8 cellular contexts compared by ENCODE assay signal in the genomic region with DNA sequence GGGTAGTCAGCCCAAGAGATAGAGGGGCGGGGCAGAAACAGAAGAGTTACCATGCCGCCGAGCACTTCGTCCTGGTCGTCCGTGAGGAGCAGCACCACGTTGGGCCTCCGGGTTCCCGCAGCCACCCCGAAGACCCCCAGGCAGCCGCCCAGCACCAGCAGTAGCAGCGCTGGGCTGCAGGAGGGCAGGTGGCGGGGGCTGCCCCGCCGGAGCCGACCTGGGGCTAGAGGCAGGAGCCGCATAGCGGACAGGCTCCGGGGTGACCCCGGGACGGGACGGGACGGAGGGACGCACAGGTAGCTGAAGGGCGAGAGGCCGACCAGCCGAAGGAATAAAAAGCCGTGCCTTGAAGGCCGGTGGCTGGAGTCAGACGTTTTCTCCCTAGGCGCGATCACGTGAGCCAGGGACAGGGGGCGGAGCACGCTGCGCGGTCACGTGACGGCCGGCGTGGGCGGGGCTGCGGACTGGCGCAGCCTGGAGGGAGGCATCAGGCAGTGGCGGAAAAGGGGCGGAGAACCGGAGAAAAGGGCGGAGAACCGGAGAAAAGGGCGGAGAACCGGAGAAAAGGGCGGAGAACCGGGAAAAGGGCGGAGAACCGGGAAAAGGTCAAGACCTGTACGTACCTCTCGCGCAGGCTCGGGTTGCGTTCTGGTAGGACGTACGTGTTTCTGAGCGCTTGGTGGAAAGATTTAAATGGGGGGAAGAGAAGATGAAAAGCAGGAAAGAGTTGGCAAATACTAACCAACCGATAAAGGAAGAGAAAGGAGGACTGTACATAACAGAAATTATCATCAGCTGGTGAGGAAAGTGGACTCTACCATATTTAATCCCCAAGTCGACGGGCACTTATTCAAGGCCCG. TPM values are rescaled to one million over a fixed set of nuclear protein-coding genes. Genes with fewer than 3 reads are reported as not detected.
DNase-seq lines count a peak whose midpoint lies in the region; ATAC-seq, FAIRE-seq and TF ChIP-seq lines count a peak whose summit lies in the region.

A gene (minus strand): TSS at position 372 of the 860 bp plus-strand sequence. CDS start 130 bp downstream, at position 242.

- peaks cover under 1% of the 10 kb centered on the region for H3K36me3 Mint-ChIP-seq in IgD-negative memory B cell

- no peak for FAIRE-seq in D721Med (lab: Jason Lieb, UNC)

- peak; percentile 70 for ATAC-seq in GM21526 (IDR thresholded peaks at IDR 0.05; ENCODE audit: low FRiP score, unreplicated experiment)

- H3K4me1 Mint-ChIP-seq in IgD-negative memory B cell = peaks cover 27 to 29% (median 27%) of the 10 kb centered on the region in 3 donors

- H3K27me3 Mint-ChIP-seq in IgD-negative memory B cell = peaks cover 1% of the 10 kb centered on the region

- DNase-seq in D721Med (ENCODE audit: insufficient read length, low spot score) (peak; percentile 81), OCI-M2 (lab: John Stamatoyannopoulos, UW; ENCODE audit: unreplicated experiment) (peak; percentile 9), activated T-cell treated with anti-CD3 and anti-CD28 coated beads for 48 hours (ENCODE audit: low read depth) (peak; percentile 97), epithelial cell of prostate (ENCODE audit: low read depth, low spot score) (peak; percentile 45), mucosa of gallbladder (ENCODE audit: low spot score) (peak; percentile 96)
- DNase-seq in stimulated activated CD8-positive, alpha-beta memory T cell treated with anti-CD3 and anti-CD28 coated beads, Interleukin-4, amount 100 ng/mL, for 4 hours (ENCODE audit: low read depth in 2 of 2, low spot score in 1 of 2) = peak; percentile 84 to 90

- no peaks in the 10 kb centered on the region for H3K9me3 Mint-ChIP-seq in IgD-negative memory B cell

- TF ChIP-seq CTCF in D721Med (IDR thresholded peaks at IDR 0.05; ENCODE audit: insufficient read depth, missing control alignments) = no peak

- peak within 1 kb of the TSS; percentile 89 to 99 (median 94) for H3K4me3 Mint-ChIP-seq in IgD-negative memory B cell

- H3K27ac Mint-ChIP-seq in IgD-negative memory B cell = peak within 1 kb of the TSS; percentile 80 to 93 (median 81)

- peak within 1 kb of the TSS; percentile 74 for H3K27ac ChIP-seq in epithelial cell of prostate

RNA-seq across cellular contexts. Expression of the gene that starts here (rescaled TPM):
- 24.2 TPM for polyA plus RNA-seq in IgD-negative memory B cell
- total RNA-seq in mucosa of gallbladder = 126 TPM

Comparison
In these comparisons a context has a peak if more than half of its experiments do, and no peak if none do; other contexts are left out.
1. Peak in every context shown above with its lines: DNase-seq, ATAC-seq and H3K27ac ChIP-seq.
2. DNase-seq: peak in every context shown above with its lines; median percentile 97 in activated T-cell treated with anti-CD3 and anti-CD28 coated beads for 48 hours; 96 in mucosa of gallbladder; 87 in stimulated activated CD8-positive, alpha-beta memory T cell treated with anti-CD3 and anti-CD28 coated beads, Interleukin-4, amount 100 ng/mL, for 4 hours; 81 in D721Med; 45 in epithelial cell of prostate; 9 in OCI-M2.